33 cellular contexts compared by ENCODE assay signal in the genomic region with DNA sequence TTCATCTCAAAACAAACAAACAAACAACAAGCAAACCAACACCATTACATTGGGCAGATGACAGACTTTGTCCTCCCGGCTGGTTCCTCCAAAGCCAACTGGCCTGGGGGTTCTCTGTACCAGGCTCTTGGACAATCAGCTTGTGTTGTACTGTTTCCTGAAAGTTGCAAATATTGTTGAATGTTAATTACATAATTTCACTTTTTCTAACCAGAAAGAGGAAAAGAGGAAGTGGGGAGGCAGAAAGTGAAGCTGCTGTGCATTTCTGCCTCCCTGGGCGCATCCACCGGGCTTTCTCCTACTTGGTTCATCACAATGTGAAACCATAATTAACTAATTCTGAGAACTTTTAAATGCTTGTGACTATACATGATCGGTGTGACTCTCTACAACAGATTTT. TPM values are rescaled to one million over a fixed set of nuclear protein-coding genes. Genes with fewer than 3 reads are reported as not detected.
A peak's percentile ranks its signal among the peaks of the same experiment; 100 is the strongest.
DNase-seq lines count a peak whose midpoint lies in the region; ATAC-seq and TF ChIP-seq lines count a peak whose summit lies in the region.
"Had no signal": no experiment of that assay in that cellular context is flagged by ENCODE, and none has a peak within 500 bp of the region (broad histone marks: within the 10 kb centered on the region; RNA-seq: fewer than 3 reads in every experiment).

No MANE protein-coding gene starts in this region.

- H3K79me2 ChIP-seq in fibroblast of lung (ENCODE audit: control insufficient read depth, insufficient read depth, low read length) = peaks cover 95% of the 10 kb centered on the region

- peaks cover 100% of the 10 kb centered on the region for H3K4me1 Mint-ChIP-seq in HFFc6 (ENCODE audit: low read depth)

- no peak overlapping the region for H2AFZ ChIP-seq in fibroblast of lung (ENCODE audit: low read length)
- H2AFZ ChIP-seq: hepatocyte had no signal

- DNase-seq in HFFc6 = no peak
- DNase-seq in NOMO-1 treated with dmso at 0.1 percent for 144 hours (lab: John Stamatoyannopoulos, UW; ENCODE audit: unreplicated experiment) = peak; percentile 79
- no peak for DNase-seq in fibroblast of lung (ENCODE audit: low read depth in 2 of 2)
- no peak for DNase-seq in GM10266 (ENCODE audit: extremely low spot score)
- DNase-seq: activated CD4-positive, alpha-beta T cell treated with anti-CD3 and anti-CD28 coated beads for 4 hours; activated CD8-positive, alpha-beta memory T cell treated with anti-CD3 and anti-CD28 coated beads for 24 hours; activated naive CD4-positive, alpha-beta T cell; activated T-cell treated with anti-CD3 and anti-CD28 coated beads, Interleukin-2, amount 50 U/mL, for 24 hours; brain microvascular endothelial cell; C1 segment of cervical spinal cord; effector memory CD4-positive, alpha-beta T cell; erythroblast; naive B cell; NCI-H1092 treated with DMSO at 0.1 percent for 48 hours; NCI-H1930; NCI-H69; right cardiac atrium; SHP77 treated with DMSO at 0.1 percent for 48 hours; stimulated activated CD4-positive, alpha-beta T cell treated with anti-CD3 and anti-CD28 coated beads, Interleukin-12 subunit alpha, Interleukin-12 subunit beta, amount 100 ng/mL, for 4 hours; stimulated activated CD4-positive, alpha-beta T cell treated with anti-CD3 and anti-CD28 coated beads, Interleukin-4, amount 100 ng/mL, for 4 hours; stimulated activated naive CD4-positive, alpha-beta T cell treated with Interleukin-2 at 50 U/mL for 16 hours; T-helper 2 cell; testis had no signal

- peak overlapping the region; percentile 98 for H3K27ac Mint-ChIP-seq in HFFc6
- H3K27ac Mint-ChIP-seq: activated T-cell treated with anti-CD3 and anti-CD28 coated beads, Interleukin-2, amount 50 U/mL, for 24 hours; naive B cell had no signal

- H3K4me1 ChIP-seq in BLaER1 (peaks cover 50% of the 10 kb centered on the region), fibroblast of lung (ENCODE audit: control insufficient read depth, extremely low read depth, insufficient read depth, low read length) (peaks cover 9% of the 10 kb centered on the region)
- H3K4me1 ChIP-seq: adrenal gland, testis had no signal

- H3K36me3 ChIP-seq in BLaER1 (no peaks in the 10 kb centered on the region), fibroblast of lung (ENCODE audit: control insufficient read depth, insufficient read depth, low read length) (peaks cover 9% of the 10 kb centered on the region)
- H3K36me3 ChIP-seq: adrenal gland, brain microvascular endothelial cell had no signal

- ATAC-seq in GM21515 (IDR thresholded peaks at IDR 0.05; ENCODE audit: unreplicated experiment) = no peak
- no peak for ATAC-seq in HG02870 (IDR thresholded peaks at IDR 0.05; ENCODE audit: unreplicated experiment)
- ATAC-seq in HG03342 (IDR thresholded peaks at IDR 0.05; ENCODE audit: unreplicated experiment) = no peak
- ATAC-seq: left lobe of liver, right cardiac atrium had no signal

- no peaks in the 10 kb centered on the region for H4K20me1 ChIP-seq in BLaER1
- no peaks in the 10 kb centered on the region for H4K20me1 ChIP-seq in fibroblast of lung (ENCODE audit: control insufficient read depth, extremely low read depth, insufficient read depth, low read length)

- peak overlapping the region; percentile 90 for H3K4me3 Mint-ChIP-seq in HFFc6
- H3K4me3 Mint-ChIP-seq: activated T-cell treated with anti-CD3 and anti-CD28 coated beads, Interleukin-2, amount 50 U/mL, for 24 hours had no signal

- TF ChIP-seq CTCF in HFFc6 (IDR thresholded peaks at IDR 0.05) (no peak), fibroblast of lung (conservative IDR thresholded peaks at IDR 0.05 in 1 of 2, IDR thresholded peaks at IDR 0.05 in 1 of 2; ENCODE audit: low read depth in 1 of 2, low read length in 2 of 2) (no peak), GM10266 (IDR thresholded peaks at IDR 0.05; ENCODE audit: control insufficient read depth, insufficient read depth, low read depth, missing control alignments) (no peak)

- H3K27ac ChIP-seq in BLaER1 = no peak overlapping the region
- peak overlapping the region; percentile 16 for H3K27ac ChIP-seq in fibroblast of lung (ENCODE audit: insufficient read depth, low read length)
- H3K27ac ChIP-seq: adrenal gland, brain microvascular endothelial cell, hepatocyte, KMS-11, testis had no signal

- H3K9me3 ChIP-seq in BLaER1 = peaks cover 18% of the 10 kb centered on the region
- H3K9me3 ChIP-seq in fibroblast of lung (ENCODE audit: control insufficient read depth, insufficient read depth, low read depth, low read length) = no peaks in the 10 kb centered on the region
- H3K9me3 ChIP-seq: adrenal gland, testis had no signal

- H3K4me3 ChIP-seq in BLaER1 (no peak overlapping the region), fibroblast of lung (replicated peaks in 1 of 4; ENCODE audit: control extremely low read depth in 1 of 4, insufficient read depth in 1 of 4, low read depth in 3 of 4, low read length in 4 of 4) (peak overlapping the region in 1 of 4 experiments; percentile 94)
- H3K4me3 ChIP-seq: adrenal gland, hepatocyte, testis had no signal

- H3K9ac ChIP-seq in BLaER1 (no peak overlapping the region), fibroblast of lung (ENCODE audit: insufficient read depth, low read length) (no peak overlapping the region)
- H3K9ac ChIP-seq: KMS-11 had no signal

- H3K36me3 Mint-ChIP-seq in HFFc6 (ENCODE audit: low read depth) = peaks cover 80% of the 10 kb centered on the region
- H3K36me3 Mint-ChIP-seq: naive B cell had no signal

- H3K27me3 ChIP-seq in BLaER1 (no peaks in the 10 kb centered on the region), fibroblast of lung (ENCODE audit: control insufficient read depth, insufficient read depth, low read length) (no peaks in the 10 kb centered on the region)
- H3K27me3 ChIP-seq: brain microvascular endothelial cell, testis had no signal

- H3K4me2 ChIP-seq in BLaER1 (peak overlapping the region; percentile 80), fibroblast of lung (ENCODE audit: extremely low read depth, insufficient read depth, low read length) (no peak overlapping the region)
- H3K4me2 ChIP-seq: hepatocyte, KMS-11 had no signal

- no peaks in the 10 kb centered on the region for H3K9me3 Mint-ChIP-seq in HFFc6
- H3K9me3 Mint-ChIP-seq: activated T-cell treated with anti-CD3 and anti-CD28 coated beads, Interleukin-2, amount 50 U/mL, for 24 hours had no signal

- H3K27me3 Mint-ChIP-seq in HFFc6 (ENCODE audit: insufficient read depth) = peaks cover 17% of the 10 kb centered on the region

RNA-seq across cellular contexts. Expression of a gene that starts 10.0 kb away (rescaled TPM):
- total RNA-seq in HFFc6 (2021; fragmentation: NEBNext Ultra II Directional; extraction: Animal tissue kit (Norgen Biotek cat#: 25700)) = 100 to 1,000 TPM; 127 to 146 (median 137) TPM
- total RNA-seq in fibroblast of lung = 36.0 and 118 TPM in 2 replicates
- 85.2 and 97.7 TPM in 2 replicates for polyA plus RNA-seq in fibroblast of lung
- polyA plus RNA-seq in fibroblast of lung (2012) = 83.8 and 115 TPM in 2 replicates
- 24.2 and 33.9 TPM in 2 replicates for polyA minus RNA-seq in fibroblast of lung (ENCODE audit: low replicate concordance)
- total RNA-seq: A673, frontal cortex, left lobe of liver had no signal
